23 cellular contexts compared by ENCODE assay signal in genomic region chr13:54091884-54092283, GRCh38.
A peak's percentile ranks its signal among the peaks of the same experiment; 100 is the strongest.
DNase-seq lines count a peak whose midpoint lies in the region; ATAC-seq and TF ChIP-seq lines count a peak whose summit lies in the region.
"Had no signal": no experiment of that assay in that cellular context is flagged by ENCODE, and none has a peak within 500 bp of the region (broad histone marks: within the 10 kb centered on the region; RNA-seq: fewer than 3 reads in every experiment).

No MANE protein-coding gene starts in this region.

- H3K27me3 ChIP-seq in left ventricle myocardium inferior (ENCODE audit: low read depth) (no peaks in the 10 kb centered on the region), neural progenitor cell (no peaks in the 10 kb centered on the region), spleen (replicated peaks in 1 of 7) (no peaks in the 10 kb centered on the region)
- H3K27me3 ChIP-seq: BE2C; BLaER1 treated with 17β-estradiol and CSF1 and Interleukin-3, amounts not matched to agents 10 nM and 100 nM had no signal

- TF ChIP-seq CTCF in left ventricle myocardium inferior (IDR thresholded peaks at IDR 0.05; ENCODE audit: borderline replicate concordance) (no peak), neural progenitor cell (IDR thresholded peaks at IDR 0.05) (no peak), spleen (IDR thresholded peaks at IDR 0.05 in 8 of 11, conservative IDR thresholded peaks at IDR 0.05 in 3 of 11) (no peak)

- intact Hi-C loops in Right ventricle myocardium inferior (cut with DNase I) = no loop called here
- intact Hi-C loops in left ventricle myocardium inferior (cut with micrococcal nuclease) = no loop called here
- intact Hi-C loops in spleen (cut with DNase I; ENCODE audit: low total_unique reads) = no loop called here

- H3K4me3 Mint-ChIP-seq in neural progenitor cell = no peak overlapping the region
- H3K4me3 Mint-ChIP-seq: CD14-positive monocyte; CD4-positive, alpha-beta T cell; CD8-positive, alpha-beta memory T cell; GM23338; H9 had no signal

- H3K4me1 Mint-ChIP-seq in neural progenitor cell = no peaks in the 10 kb centered on the region
- H3K4me1 Mint-ChIP-seq: CD14-positive monocyte; CD8-positive, alpha-beta memory T cell; GM23338; H9 had no signal

- no peaks in the 10 kb centered on the region for H3K79me2 ChIP-seq in neural progenitor cell (ENCODE audit: low read depth)

- H3K9ac ChIP-seq in neural progenitor cell = no peak overlapping the region
- H3K9ac ChIP-seq: BLaER1 treated with 17β-estradiol and CSF1 and Interleukin-3, amounts not matched to agents 10 nM and 100 nM had no signal

- H3K36me3 ChIP-seq in left ventricle myocardium inferior (no peaks in the 10 kb centered on the region), neural progenitor cell (no peaks in the 10 kb centered on the region), spleen (no peaks in the 10 kb centered on the region)
- H3K36me3 ChIP-seq: BE2C; BLaER1 treated with 17β-estradiol and CSF1 and Interleukin-3, amounts not matched to agents 10 nM and 100 nM had no signal

- peak overlapping the region; percentile 45 for H2AFZ ChIP-seq in neural progenitor cell (replicated peaks)
- H2AFZ ChIP-seq: GM23338 had no signal

- no peaks in the 10 kb centered on the region for H3K36me3 Mint-ChIP-seq in neural progenitor cell
- H3K36me3 Mint-ChIP-seq: CD14-positive monocyte; CD8-positive, alpha-beta memory T cell had no signal

- no peak overlapping the region for H3K4me3 ChIP-seq in left ventricle myocardium inferior
- no peak overlapping the region for H3K4me3 ChIP-seq in neural progenitor cell
- H3K4me3 ChIP-seq in spleen = no peak overlapping the region
- H3K4me3 ChIP-seq: A549; BLaER1 treated with 17β-estradiol and CSF1 and Interleukin-3, amounts not matched to agents 10 nM and 100 nM; GM12878; GM23338 had no signal

- H4K20me1 ChIP-seq in neural progenitor cell (ENCODE audit: low read depth) = no peaks in the 10 kb centered on the region
- H4K20me1 ChIP-seq: BLaER1 treated with 17β-estradiol and CSF1 and Interleukin-3, amounts not matched to agents 10 nM and 100 nM had no signal

- no peaks in the 10 kb centered on the region for H3F3A ChIP-seq in neural progenitor cell (ENCODE audit: low read depth)

- no peak overlapping the region for H3K4me2 ChIP-seq in neural progenitor cell
- H3K4me2 ChIP-seq: A549; BLaER1 treated with 17β-estradiol and CSF1 and Interleukin-3, amounts not matched to agents 10 nM and 100 nM; GM23338 had no signal

- H3K27me3 Mint-ChIP-seq in neural progenitor cell (ENCODE audit: insufficient read depth, low read depth) = no peaks in the 10 kb centered on the region
- H3K27me3 Mint-ChIP-seq: CD4-positive, alpha-beta T cell; CD8-positive, alpha-beta memory T cell had no signal

- H3K4me1 ChIP-seq in left ventricle myocardium inferior = no peaks in the 10 kb centered on the region
- no peaks in the 10 kb centered on the region for H3K4me1 ChIP-seq in neural progenitor cell
- no peaks in the 10 kb centered on the region for H3K4me1 ChIP-seq in spleen
- H3K4me1 ChIP-seq: A549; BE2C; BLaER1 treated with 17β-estradiol and CSF1 and Interleukin-3, amounts not matched to agents 10 nM and 100 nM had no signal

- ATAC-seq in Right ventricle myocardium inferior = no peak
- ATAC-seq: A549, GM12878, GM23338, HCT116 had no signal

- H3K9me3 Mint-ChIP-seq in neural progenitor cell = peaks cover 9% of the 10 kb centered on the region
- H3K9me3 Mint-ChIP-seq: GM23338 had no signal

- H3K27ac Mint-ChIP-seq in neural progenitor cell = no peak overlapping the region
- H3K27ac Mint-ChIP-seq: CD4-positive, alpha-beta T cell; CD8-positive, alpha-beta memory T cell; GM23338; H9 had no signal

- H3K9me3 ChIP-seq in left ventricle myocardium inferior (replicated peaks) (peaks cover 17% of the 10 kb centered on the region), neural progenitor cell (ENCODE audit: low read depth) (no peaks in the 10 kb centered on the region), spleen (peaks cover 0 to 41% (median 7%) of the 10 kb centered on the region in 8 donors)
- H3K9me3 ChIP-seq: A549; BE2C; BLaER1 treated with 17β-estradiol and CSF1 and Interleukin-3, amounts not matched to agents 10 nM and 100 nM had no signal

- H3K27ac ChIP-seq in left ventricle myocardium inferior (replicated peaks) (no peak overlapping the region), neural progenitor cell (no peak overlapping the region), spleen (no peak overlapping the region)
- H3K27ac ChIP-seq: A549; BLaER1 treated with 17β-estradiol and CSF1 and Interleukin-3, amounts not matched to agents 10 nM and 100 nM had no signal

- 80 to 100% (median 88%) methylated on average over 1 of the region's 1 CpG for WGBS in spleen, 5 donors

- no peak for TF ChIP-seq POLR2A in spleen (IDR thresholded peaks at IDR 0.05)

- peak; percentile 32 for DNase-seq in Right ventricle myocardium inferior (ENCODE audit: missing footprints)
- no peak for DNase-seq in left ventricle myocardium inferior
- DNase-seq in neural progenitor cell (ENCODE audit: low spot score) = no peak
- DNase-seq in spleen = peak; percentile 51
- DNase-seq in NCI-H1436 (lab: John Stamatoyannopoulos, UW) = no peak
- DNase-seq in NCI-H1930 (lab: John Stamatoyannopoulos, UW) = no peak
- DNase-seq: 8988T; ACHN; AML-193; BE2C; CD4-positive, alpha-beta T cell; DMS 273 treated with DMSO at 0.1 percent for 48 hours; DMS79; EL; GDM1; H9 had no signal

Comparison
In these comparisons a context has a peak if more than half of its experiments do, and no peak if none do; other contexts are left out.
1. DNase-seq: peak in Right ventricle myocardium inferior (single experiment) and spleen (single experiment); none in left ventricle myocardium inferior (single experiment), neural progenitor cell (single experiment), NCI-H1436 (single experiment) and NCI-H1930 (0 of 2).